ENCODE assay signal across 8 cellular contexts in genomic region chr11:8813658-8814057, GRCh38.
DNase-seq lines count a peak whose midpoint lies in the region; ATAC-seq lines count a peak whose summit lies in the region.

No MANE protein-coding gene starts in this region.

- H3K4me3 ChIP-seq in esophagus (ENCODE audit: low read depth in 1 of 2, low read length in 2 of 2) (no peak overlapping the region), muscle layer of colon (ENCODE audit: low read depth in 1 of 2, low read length in 2 of 2) (no peak overlapping the region)

- CTCF ChIA-PET in activated CD4-positive, alpha-beta memory T cell treated with anti-CD3 and anti-CD28 coated beads for 36 hours (lab: Charles Lee), result interaction anchor here (0.7 to 2.7 kb wide), 10 partner anchors 9 to 146 kb away, joined by 3 to 9 read pairs (median 4); no protein-coding TSS in a partner anchor

- H3K4me3 Mint-ChIP-seq in activated CD4-positive, alpha-beta memory T cell treated with anti-CD3 and anti-CD28 coated beads for 36 hours, result no peak overlapping the region
- no peak overlapping the region for H3K4me3 Mint-ChIP-seq in stimulated activated naive B cell treated with anti-CD40 and anti-IgM and Interleukin-4, amounts not matched to agents 10 μg/mL and 1 μg/mL and 100 μg/mL, for 72 hours

- POLR2A ChIA-PET in activated CD4-positive, alpha-beta memory T cell treated with anti-CD3 and anti-CD28 coated beads for 36 hours (lab: Charles Lee), result interaction anchor here (0.5 kb wide), 1 partner anchor 146 kb away, joined by 3 read pairs; no protein-coding TSS in a partner anchor

- no peaks in the 10 kb centered on the region for H3K9me3 Mint-ChIP-seq in activated CD4-positive, alpha-beta memory T cell treated with anti-CD3 and anti-CD28 coated beads for 36 hours
- H3K9me3 Mint-ChIP-seq in stimulated activated naive B cell treated with anti-CD40 and anti-IgM and Interleukin-4, amounts not matched to agents 10 μg/mL and 1 μg/mL and 100 μg/mL, for 72 hours, result no peaks in the 10 kb centered on the region

- H3K27me3 Mint-ChIP-seq in activated CD4-positive, alpha-beta memory T cell treated with anti-CD3 and anti-CD28 coated beads for 36 hours, result peaks cover 19% of the 10 kb centered on the region
- peaks cover 13 to 22% of the 10 kb centered on the region in 2 donors for H3K27me3 Mint-ChIP-seq in stimulated activated naive B cell treated with anti-CD40 and anti-IgM and Interleukin-4, amounts not matched to agents 10 μg/mL and 1 μg/mL and 100 μg/mL, for 72 hours

- intact Hi-C loops in activated CD4-positive, alpha-beta memory T cell treated with anti-CD3 and anti-CD28 coated beads for 36 hours (cut with micrococcal nuclease), result loop anchor here (2.0 to 10.0 kb wide), 3 partner anchors 125 to 219 kb away; partner anchors contain the start of gene STK33

- H3K27me3 ChIP-seq in esophagus (ENCODE audit: control insufficient read depth in 1 of 2, insufficient read depth in 2 of 2, low read length in 2 of 2) (no peaks in the 10 kb centered on the region), muscle layer of colon (ENCODE audit: control insufficient read depth in 1 of 2, insufficient read depth in 2 of 2, low read length in 2 of 2) (no peaks in the 10 kb centered on the region)

- DNase-seq in activated naive CD4-positive, alpha-beta T cell treated with Interleukin-2 at 50 U/mL for 16 hours, result peak; percentile 35
- DNase-seq in activated naive CD4-positive, alpha-beta T cell (lab: John Stamatoyannopoulos, UW), result no peak
- peak; percentile 85 to 92 for DNase-seq in NCI-H524 (lab: John Stamatoyannopoulos, UW)
- DNase-seq in activated CD4-positive, alpha-beta memory T cell treated with anti-CD3 and anti-CD28 coated beads for 36 hours, result peak; percentile 71
- peak; percentile 48 for DNase-seq in stimulated activated naive B cell treated with anti-CD40 and anti-IgM and Interleukin-4, amounts not matched to agents 10 μg/mL and 1 μg/mL and 100 μg/mL, for 72 hours

- no peaks in the 10 kb centered on the region for H3K36me3 Mint-ChIP-seq in activated CD4-positive, alpha-beta memory T cell treated with anti-CD3 and anti-CD28 coated beads for 36 hours
- H3K36me3 Mint-ChIP-seq in stimulated activated naive B cell treated with anti-CD40 and anti-IgM and Interleukin-4, amounts not matched to agents 10 μg/mL and 1 μg/mL and 100 μg/mL, for 72 hours, result no peaks in the 10 kb centered on the region

- H3K27ac ChIP-seq in esophagus (ENCODE audit: low read depth in 2 of 2, low read length in 1 of 2) (peak overlapping the region; percentile 51 to 53), muscle layer of colon (ENCODE audit: low read depth, low read length) (no peak overlapping the region)

- no peak overlapping the region for H3K27ac Mint-ChIP-seq in activated CD4-positive, alpha-beta memory T cell treated with anti-CD3 and anti-CD28 coated beads for 36 hours
- no peak overlapping the region for H3K27ac Mint-ChIP-seq in stimulated activated naive B cell treated with anti-CD40 and anti-IgM and Interleukin-4, amounts not matched to agents 10 μg/mL and 1 μg/mL and 100 μg/mL, for 72 hours

- H3K4me1 Mint-ChIP-seq in activated CD4-positive, alpha-beta memory T cell treated with anti-CD3 and anti-CD28 coated beads for 36 hours (ENCODE audit: low read depth), result peaks cover 5% of the 10 kb centered on the region
- peaks cover 7 to 9% of the 10 kb centered on the region in 2 donors for H3K4me1 Mint-ChIP-seq in stimulated activated naive B cell treated with anti-CD40 and anti-IgM and Interleukin-4, amounts not matched to agents 10 μg/mL and 1 μg/mL and 100 μg/mL, for 72 hours

- 11 to 24% methylated on average over 1 of the region's 1 CpG for WGBS in esophagus, 2 donors

- H3K36me3 ChIP-seq in esophagus (ENCODE audit: control insufficient read depth in 2 of 2, insufficient read depth in 2 of 2, low read length in 1 of 2) (no peaks in the 10 kb centered on the region), muscle layer of colon (ENCODE audit: insufficient read depth, low read length) (no peaks in the 10 kb centered on the region)

- peak overlapping the region; percentile 13 for H3K9ac ChIP-seq in muscle layer of colon (ENCODE audit: low read length)

- H3K4me1 ChIP-seq in esophagus (ENCODE audit: control insufficient read depth in 2 of 2, insufficient read depth in 2 of 2, low read length in 1 of 2) (peaks cover 6 to 11% of the 10 kb centered on the region in 2 donors), muscle layer of colon (ENCODE audit: insufficient read depth, low read length) (peaks cover 39% of the 10 kb centered on the region)

- H3K9me3 ChIP-seq in esophagus (ENCODE audit: control insufficient read depth in 2 of 2, insufficient read depth in 1 of 2, low read depth in 1 of 2, low read length in 1 of 2), result no peaks in the 10 kb centered on the region
- no peaks in the 10 kb centered on the region for H3K9me3 ChIP-seq in muscle layer of colon (ENCODE audit: low read length)

- ATAC-seq in HG03159 (IDR thresholded peaks at IDR 0.05; ENCODE audit: unreplicated experiment), result peak; percentile 64
- ATAC-seq in stimulated activated naive B cell treated with anti-CD40 and anti-IgM and Interleukin-4, amounts not matched to agents 10 μg/mL and 1 μg/mL and 100 μg/mL, for 72 hours (replicated peaks), result peak; percentile 86 to 88

Comparison
In these comparisons a context has a peak if more than half of its experiments do, and no peak if none do; other contexts are left out.
1. DNase-seq: peak in activated naive CD4-positive, alpha-beta T cell treated with Interleukin-2 at 50 U/mL for 16 hours (single experiment), NCI-H524 (2 of 2), activated CD4-positive, alpha-beta memory T cell treated with anti-CD3 and anti-CD28 coated beads for 36 hours (single experiment) and stimulated activated naive B cell treated with anti-CD40 and anti-IgM and Interleukin-4, amounts not matched to agents 10 μg/mL and 1 μg/mL and 100 μg/mL, for 72 hours (single experiment); none in activated naive CD4-positive, alpha-beta T cell (0 of 4).